Comparison of ENCODE assay signal across 4 cellular contexts in the genomic region with DNA sequence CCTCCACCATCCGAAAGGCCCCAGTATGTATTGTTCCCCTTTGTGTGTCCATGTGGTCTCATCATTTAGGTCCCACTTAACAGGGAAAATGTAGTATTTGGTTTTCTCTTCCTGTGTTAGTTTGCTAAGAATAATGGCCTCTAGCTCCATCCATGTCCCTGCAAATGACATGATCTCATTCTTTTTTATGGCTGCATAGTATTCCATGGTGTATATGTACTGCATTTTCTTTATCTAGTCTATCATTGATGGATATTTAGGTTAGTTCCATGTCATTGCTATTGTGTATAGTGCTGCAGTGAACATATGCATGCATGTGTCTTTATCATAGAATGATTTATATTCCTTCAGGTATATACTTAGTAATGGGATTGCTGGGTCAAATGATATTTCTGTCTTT. TPM values are rescaled to one million over a fixed set of nuclear protein-coding genes. Genes with fewer than 3 reads are reported as not detected.
"Had no signal": no experiment of that assay in that cellular context is flagged by ENCODE, and none has a peak within 500 bp of the region (broad histone marks: within the 10 kb centered on the region; RNA-seq: fewer than 3 reads in every experiment).

No MANE protein-coding gene starts in this region.

RNA-seq across cellular contexts. Expression of a gene that starts 57.2 kb away (rescaled TPM):
- total RNA-seq: LHCN-M2, M059J, MCF 10A, NCI-H460 had no signal
